Comparison of ENCODE assay signal across 12 cellular contexts in the genomic region with DNA sequence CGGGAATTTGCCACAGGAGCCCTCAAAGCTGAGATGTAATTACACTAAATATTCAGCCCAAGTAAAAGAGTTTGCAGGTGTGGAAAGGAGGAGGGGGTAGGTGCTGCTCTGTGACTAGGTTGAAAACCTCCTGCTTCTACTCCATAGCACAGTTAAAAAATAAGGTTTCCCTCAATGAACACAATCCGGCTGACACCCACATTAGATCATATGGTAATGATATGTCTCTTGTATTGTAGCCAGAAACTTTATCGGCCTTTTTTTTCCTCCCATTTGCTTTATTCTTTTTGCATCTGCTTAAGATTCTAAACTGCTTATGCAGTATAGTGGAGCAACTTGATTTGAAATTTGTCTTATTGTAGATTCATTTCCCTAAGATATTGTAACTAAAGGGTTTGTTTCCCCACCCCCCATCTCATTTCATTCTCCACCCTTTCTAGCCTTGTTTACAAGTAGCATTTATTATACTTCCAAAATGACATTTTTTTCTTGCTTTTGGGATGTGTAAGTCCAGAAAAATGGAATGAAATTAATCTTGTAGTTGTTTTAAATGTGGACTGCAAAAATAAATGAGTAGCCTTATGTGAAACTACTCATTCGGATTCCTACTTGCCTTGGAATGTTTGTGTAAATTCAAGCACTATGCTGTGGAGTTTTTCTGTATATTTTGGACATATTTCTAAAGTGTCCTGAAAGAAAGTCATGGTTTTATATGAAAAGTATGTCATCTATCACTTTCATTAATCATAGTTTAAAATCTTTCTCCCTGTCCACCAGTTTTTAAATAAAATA. TPM values are rescaled to one million over a fixed set of nuclear protein-coding genes. Genes with fewer than 3 reads are reported as not detected.
DNase-seq lines count a peak whose midpoint lies in the region; ATAC-seq, FAIRE-seq and TF ChIP-seq lines count a peak whose summit lies in the region.
"Had no signal": no experiment of that assay in that cellular context is flagged by ENCODE, and none has a peak within 500 bp of the region (broad histone marks: within the 10 kb centered on the region; RNA-seq: fewer than 3 reads in every experiment).

A gene with protein sequence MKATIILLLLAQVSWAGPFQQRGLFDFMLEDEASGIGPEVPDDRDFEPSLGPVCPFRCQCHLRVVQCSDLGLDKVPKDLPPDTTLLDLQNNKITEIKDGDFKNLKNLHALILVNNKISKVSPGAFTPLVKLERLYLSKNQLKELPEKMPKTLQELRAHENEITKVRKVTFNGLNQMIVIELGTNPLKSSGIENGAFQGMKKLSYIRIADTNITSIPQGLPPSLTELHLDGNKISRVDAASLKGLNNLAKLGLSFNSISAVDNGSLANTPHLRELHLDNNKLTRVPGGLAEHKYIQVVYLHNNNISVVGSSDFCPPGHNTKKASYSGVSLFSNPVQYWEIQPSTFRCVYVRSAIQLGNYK (minus strand): TSS at position 154 of the 792 bp plus-strand sequence. CDS start 4,265 bp downstream, outside the sequence.

- peaks cover 23% of the 10 kb centered on the region for H3K4me1 ChIP-seq in keratinocyte (ENCODE audit: control insufficient read depth, extremely low read depth, insufficient read depth, low read length)

- H3K27ac ChIP-seq in keratinocyte (ENCODE audit: control insufficient read depth, insufficient read depth, low read length) = no peak within 1 kb of the TSS
- H3K27ac ChIP-seq: KMS-11 had no signal

- peak within 1 kb of the TSS; percentile 6 for H3K9ac ChIP-seq in keratinocyte (ENCODE audit: control insufficient read depth, extremely low read depth, insufficient read depth, low read length)
- H3K9ac ChIP-seq: KMS-11 had no signal

- no peak for TF ChIP-seq CTCF in keratinocyte (optimal IDR thresholded peaks at IDR 0.05 in 1 of 3, IDR thresholded peaks at IDR 0.05 in 1 of 3, conservative IDR thresholded peaks at IDR 0.05 in 1 of 3; ENCODE audit: extremely low read depth in 1 of 3, insufficient read depth in 2 of 3, low read length in 3 of 3)

- H3K36me3 Mint-ChIP-seq in T-helper 17 cell (ENCODE audit: low read depth) = no peaks in the 10 kb centered on the region
- H3K36me3 Mint-ChIP-seq: CD4-positive, CD25-positive, alpha-beta regulatory T cell had no signal

- peak within 1 kb of the TSS; percentile 47 for H3K4me2 ChIP-seq in keratinocyte (ENCODE audit: control insufficient read depth, extremely low read depth, insufficient read depth, low read depth, low read length)

- peaks cover 13% of the 10 kb centered on the region for H3K27me3 Mint-ChIP-seq in T-helper 17 cell
- H3K27me3 Mint-ChIP-seq: activated naive CD8-positive, alpha-beta T cell treated with anti-CD3 and anti-CD28 coated beads, Interleukin-2, amount 50 U/mL, for 24 hours; CD4-positive, CD25-positive, alpha-beta regulatory T cell had no signal

- H3K4me3 ChIP-seq in keratinocyte (ENCODE audit: control insufficient read depth in 2 of 3, extremely low read depth in 1 of 3, insufficient read depth in 2 of 3, low read depth in 1 of 3, low read length in 3 of 3) (no peak within 1 kb of the TSS), skeletal muscle cell (ENCODE audit: low read depth, low read length) (peak within 1 kb of the TSS; percentile 53)

- DNase-seq in ELR (ENCODE audit: low read depth) (peak; percentile 10), cerebellum (ENCODE audit: low spot score) (no peak), keratinocyte (ENCODE audit: low read depth, low spot score) (no peak), skeletal muscle cell (ENCODE audit: low read depth) (no peak), SKM-1 treated with dmso at 0.1 percent for 144 hours (lab: John Stamatoyannopoulos, UW; ENCODE audit: unreplicated experiment) (no peak), T-helper 17 cell (no peak), DMS153 (lab: John Stamatoyannopoulos, UW) (no peak), SW 1271 (lab: John Stamatoyannopoulos, UW) (no peak)
- DNase-seq: activated CD4-positive, alpha-beta T cell treated with anti-CD3 and anti-CD28 coated beads for 4 hours; activated naive CD8-positive, alpha-beta T cell treated with anti-CD3 and anti-CD28 coated beads, Interleukin-2, amount 50 U/mL, for 24 hours; CD4-positive, CD25-positive, alpha-beta regulatory T cell had no signal

- no peaks in the 10 kb centered on the region for H3K27me3 ChIP-seq in keratinocyte (ENCODE audit: control insufficient read depth, extremely low read depth, insufficient read depth, low read length)

- peak within 1 kb of the TSS; percentile 57 for H2AFZ ChIP-seq in keratinocyte (ENCODE audit: control insufficient read depth, low read length)

- peaks cover 4% of the 10 kb centered on the region for H3K4me1 Mint-ChIP-seq in T-helper 17 cell
- H3K4me1 Mint-ChIP-seq: activated naive CD8-positive, alpha-beta T cell treated with anti-CD3 and anti-CD28 coated beads, Interleukin-2, amount 50 U/mL, for 24 hours; CD4-positive, CD25-positive, alpha-beta regulatory T cell had no signal

- H3K79me2 ChIP-seq in keratinocyte (ENCODE audit: control insufficient read depth, insufficient read depth, low read length) = no peaks in the 10 kb centered on the region

- ATAC-seq in T-helper 17 cell = no peak
- ATAC-seq: activated naive CD8-positive, alpha-beta T cell treated with anti-CD3 and anti-CD28 coated beads, Interleukin-2, amount 50 U/mL, for 24 hours had no signal

- no peaks in the 10 kb centered on the region for H3K9me1 ChIP-seq in keratinocyte (ENCODE audit: control insufficient read depth, extremely low read depth, insufficient read depth, low read length)

- dilution Hi-C loops in keratinocyte (cut with MboI; ENCODE audit: extremely low pct_ligation_motif_present, low sequenced_read_pairs) = no loop called here

- no peak within 1 kb of the TSS for H3K4me3 Mint-ChIP-seq in T-helper 17 cell
- H3K4me3 Mint-ChIP-seq: activated naive CD8-positive, alpha-beta T cell treated with anti-CD3 and anti-CD28 coated beads, Interleukin-2, amount 50 U/mL, for 24 hours; CD4-positive, CD25-positive, alpha-beta regulatory T cell had no signal

- no peak within 1 kb of the TSS for H3K27ac Mint-ChIP-seq in T-helper 17 cell
- H3K27ac Mint-ChIP-seq: activated naive CD8-positive, alpha-beta T cell treated with anti-CD3 and anti-CD28 coated beads, Interleukin-2, amount 50 U/mL, for 24 hours; CD4-positive, CD25-positive, alpha-beta regulatory T cell had no signal

- no peaks in the 10 kb centered on the region for H3K36me3 ChIP-seq in keratinocyte (ENCODE audit: control insufficient read depth in 2 of 2, extremely low read depth in 1 of 2, insufficient read depth in 2 of 2, low read length in 2 of 2)

- H4K20me1 ChIP-seq in keratinocyte (ENCODE audit: control insufficient read depth, extremely low read depth, insufficient read depth, low read length) = no peaks in the 10 kb centered on the region

- H3K9me3 ChIP-seq in keratinocyte (ENCODE audit: control insufficient read depth, low read depth, low read length) (no peaks in the 10 kb centered on the region), T-helper 17 cell (ENCODE audit: control insufficient read depth, low read length, poor library complexity, severe bottlenecking) (no peaks in the 10 kb centered on the region)

- no peak for FAIRE-seq in keratinocyte (lab: Jason Lieb, UNC)

RNA-seq across cellular contexts. Expression of the gene that starts here (rescaled TPM):
- 120 TPM for total RNA-seq in cerebellum
- 1.1 to 24.8 TPM (median 2.5 TPM) in 3 replicates for polyA plus RNA-seq in keratinocyte
- 1.5 TPM for polyA plus RNA-seq in keratinocyte (2011; ENCODE audit: low read depth)
- 1.8 and 2.8 TPM in 2 replicates for polyA plus RNA-seq in keratinocyte (2011; cell fraction: cytosol; rRNA removed)
- polyA plus RNA-seq in keratinocyte (2011; cell fraction: nucleus; rRNA removed) = 5.1 and 8.2 TPM in 2 replicates
- 0.37 and 2.6 TPM in 2 replicates for polyA plus RNA-seq in keratinocyte (2012; ENCODE audit: low replicate concordance)
- polyA minus RNA-seq in keratinocyte = 0.26 to 8.8 TPM (median 1.0 TPM) in 3 replicates
- 0.96 TPM for polyA minus RNA-seq in keratinocyte (2011; cell fraction: cytosol; rRNA and poly(A)+ RNA removed)
- 2.4 and 11.3 TPM in 2 replicates for polyA minus RNA-seq in keratinocyte (2011; cell fraction: nucleus; rRNA and poly(A)+ RNA removed)
- total RNA-seq in T-helper 17 cell = not detected
- total RNA-seq: CD4-positive, CD25-positive, alpha-beta regulatory T cell had no signal
- polyA plus RNA-seq: CD4-positive, CD25-positive, alpha-beta regulatory T cell had no signal

Comparison
In these comparisons a context has a peak if more than half of its experiments do, and no peak if none do; other contexts are left out.
1. RNA of the gene that starts here (total RNA-seq): 120 TPM in cerebellum (single experiment); not detected in T-helper 17 cell; every median in the first group is over 100 times any median in the second.